8 cellular contexts compared by ENCODE assay signal in the genomic region with DNA sequence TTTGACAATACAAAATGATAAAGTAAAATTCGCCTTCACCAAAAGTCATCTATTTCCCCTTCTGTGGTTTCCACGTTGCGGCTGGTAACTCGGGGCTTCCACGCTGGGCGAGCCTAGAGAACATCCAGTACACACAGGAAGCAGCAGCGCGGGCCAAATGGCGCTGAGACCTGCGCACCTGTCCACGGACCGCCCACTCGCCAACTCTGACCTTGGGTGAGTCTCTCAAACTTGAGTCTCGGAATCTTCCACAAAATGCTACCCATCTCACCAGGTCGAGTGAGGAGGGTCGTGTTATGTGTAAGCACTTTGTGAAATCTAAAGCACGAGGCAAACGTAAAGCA. TPM values are rescaled to one million over a fixed set of nuclear protein-coding genes. Genes with fewer than 3 reads are reported as not detected.
DNase-seq lines count a peak whose midpoint lies in the region; ATAC-seq and TF ChIP-seq lines count a peak whose summit lies in the region.

No MANE protein-coding gene starts in this region.

- no peaks in the 10 kb centered on the region for H3K9me3 Mint-ChIP-seq in CD8-positive, alpha-beta memory T cell
- no peaks in the 10 kb centered on the region for H3K9me3 Mint-ChIP-seq in activated naive CD4-positive, alpha-beta T cell treated with anti-CD3 and anti-CD28 coated beads, Interleukin-2, amount 50 U/mL, for 24 hours

- H3K36me3 ChIP-seq in CD8-positive, alpha-beta memory T cell (ENCODE audit: insufficient read depth, low read length): no peaks in the 10 kb centered on the region

- peaks cover 39 to 58% (median 56%) of the 10 kb centered on the region in 3 donors for H3K4me1 Mint-ChIP-seq in CD8-positive, alpha-beta memory T cell
- H3K4me1 Mint-ChIP-seq in activated naive CD4-positive, alpha-beta T cell treated with anti-CD3 and anti-CD28 coated beads, Interleukin-2, amount 50 U/mL, for 24 hours: peaks cover 54% of the 10 kb centered on the region

- H3K36me3 Mint-ChIP-seq in CD8-positive, alpha-beta memory T cell: peaks cover 4 to 18% (median 10%) of the 10 kb centered on the region in 3 donors
- H3K36me3 Mint-ChIP-seq in activated naive CD4-positive, alpha-beta T cell treated with anti-CD3 and anti-CD28 coated beads, Interleukin-2, amount 50 U/mL, for 24 hours: peaks cover 19% of the 10 kb centered on the region

- ATAC-seq in GM19467 (IDR thresholded peaks at IDR 0.05; ENCODE audit: unreplicated experiment): peak; percentile 32

- no peak for TF ChIP-seq CTCF in HL-60 (IDR thresholded peaks at IDR 0.05; ENCODE audit: insufficient read depth, low read length)

- POLR2A ChIA-PET in CD8-positive, alpha-beta memory T cell (lab: Charles Lee): interaction anchor here (0.9 to 1.1 kb wide), 3 partner anchors 289 to 321 kb away, joined by 3 to 6 read pairs (median 4); no protein-coding TSS in a partner anchor

- no peak overlapping the region for H3K27ac Mint-ChIP-seq in CD8-positive, alpha-beta memory T cell
- H3K27ac Mint-ChIP-seq in activated naive CD4-positive, alpha-beta T cell treated with anti-CD3 and anti-CD28 coated beads, Interleukin-2, amount 50 U/mL, for 24 hours: peak overlapping the region; percentile 95

- H3K27ac ChIP-seq in CD8-positive, alpha-beta memory T cell (ENCODE audit: low read depth, low read length): peak overlapping the region; percentile 81
- peak overlapping the region; percentile 92 for H3K27ac ChIP-seq in HL-60 (replicated peaks)

- no peaks in the 10 kb centered on the region for H3K9me3 ChIP-seq in CD8-positive, alpha-beta memory T cell (ENCODE audit: low read length)

- no peaks in the 10 kb centered on the region for H3K27me3 Mint-ChIP-seq in CD8-positive, alpha-beta memory T cell
- no peaks in the 10 kb centered on the region for H3K27me3 Mint-ChIP-seq in activated naive CD4-positive, alpha-beta T cell treated with anti-CD3 and anti-CD28 coated beads, Interleukin-2, amount 50 U/mL, for 24 hours

- peaks cover 10% of the 10 kb centered on the region for H3K4me1 ChIP-seq in CD8-positive, alpha-beta memory T cell (ENCODE audit: insufficient read depth, low read length)

- CTCF ChIA-PET in CD8-positive, alpha-beta memory T cell (lab: Charles Lee): interaction anchor here (0.8 to 3.7 kb wide), 9 partner anchors 72 to 485 kb away, joined by 3 to 17 read pairs (median 5); no protein-coding TSS in a partner anchor

- no peak overlapping the region for H3K4me3 Mint-ChIP-seq in CD8-positive, alpha-beta memory T cell
- no peak overlapping the region for H3K4me3 Mint-ChIP-seq in activated naive CD4-positive, alpha-beta T cell treated with anti-CD3 and anti-CD28 coated beads, Interleukin-2, amount 50 U/mL, for 24 hours

- peak overlapping the region; percentile 76 for H3K4me3 ChIP-seq in CD8-positive, alpha-beta memory T cell (ENCODE audit: low read length)
- peak overlapping the region; percentile 95 for H3K4me3 ChIP-seq in HL-60 (replicated peaks; ENCODE audit: insufficient read depth, low read length)
- H3K4me3 ChIP-seq in iPS-11a (ENCODE audit: low read depth, low read length): peak overlapping the region; percentile 85

- H3K27me3 ChIP-seq in CD8-positive, alpha-beta memory T cell (ENCODE audit: insufficient read depth, low read length, poor library complexity, severe bottlenecking): no peaks in the 10 kb centered on the region
- H3K27me3 ChIP-seq in HL-60 (ENCODE audit: insufficient read depth, poor library complexity, severe bottlenecking): no peaks in the 10 kb centered on the region

- peak; percentile 63 to 86 (median 69) for DNase-seq in CD8-positive, alpha-beta memory T cell
- DNase-seq in HL-60 (ENCODE audit: low read depth in 1 of 2, low spot score in 1 of 2): peak; percentile 53 to 78
- DNase-seq in stimulated activated CD4-positive, alpha-beta T cell treated with anti-CD3 and anti-CD28 coated beads, Interleukin-4, amount 100 ng/mL, for 24 hours: peak; percentile 68
- DNase-seq in mesenteric fat pad (ENCODE audit: low spot score): no peak

- TF ChIP-seq POLR2A in Raji (IDR thresholded peaks at IDR 0.05; ENCODE audit: insufficient read depth, low read depth, low read length): peak; percentile 67

RNA-seq across cellular contexts. Expression of gene TTF2, which starts 0.8 kb away (rescaled TPM):
- total RNA-seq in CD8-positive, alpha-beta memory T cell: 10 to 100 TPM; 89.0 TPM
- polyA plus RNA-seq in CD8-positive, alpha-beta memory T cell: 11.7 TPM
- 15.1 TPM for total RNA-seq in mesenteric fat pad

RNA-seq across cellular contexts. Expression of gene CD101, which starts 57.7 kb away (rescaled TPM):
- total RNA-seq in CD8-positive, alpha-beta memory T cell: under 1 TPM; 0.39 to 0.66 TPM
- 72.0 TPM for polyA plus RNA-seq in CD8-positive, alpha-beta memory T cell
- total RNA-seq in mesenteric fat pad: 1.5 TPM
